Comparison of ENCODE assay signal across 22 cellular contexts in genomic region chr13:105446197-105446596, GRCh38. TPM values are rescaled to one million over a fixed set of nuclear protein-coding genes. Genes with fewer than 3 reads are reported as not detected.
DNase-seq lines count a peak whose midpoint lies in the region; ATAC-seq lines count a peak whose summit lies in the region.
"Had no signal": no experiment of that assay in that cellular context is flagged by ENCODE, and none has a peak within 500 bp of the region (broad histone marks: within the 10 kb centered on the region; RNA-seq: fewer than 3 reads in every experiment).

No MANE protein-coding gene starts in this region.

- H2BK5ac ChIP-seq in neuronal stem cell (ENCODE audit: low read length), result no peak overlapping the region

- no CpG with 5 or more reads among the region's 4 CpGs for WGBS in neuronal stem cell (ENCODE audit: extremely low coverage in 2 of 2, insufficient read length in 2 of 2, insufficient replicate concordance in 1 of 2), 2 donors

- no peak overlapping the region for H2BK15ac ChIP-seq in neuronal stem cell (ENCODE audit: low read length)

- H2AFZ ChIP-seq in neuronal stem cell (ENCODE audit: low read length), result peak overlapping the region; percentile 17
- H2AFZ ChIP-seq: parathyroid adenoma had no signal

- no peak for ATAC-seq in GM21423 (IDR thresholded peaks at IDR 0.05; ENCODE audit: unreplicated experiment)
- ATAC-seq: activated CD4-positive, alpha-beta T cell treated with anti-CD3 and anti-CD28 coated beads for 36 hours; activated T-cell treated with anti-CD3 and anti-CD28 coated beads, Interleukin-2, amount 50 U/mL, for 72 hours; heart left ventricle had no signal

- H3K9me3 ChIP-seq in neuronal stem cell (replicated peaks in 1 of 2; ENCODE audit: control insufficient read depth in 2 of 2, insufficient read depth in 1 of 2, low read depth in 1 of 2, low read length in 2 of 2), result no peaks in the 10 kb centered on the region
- H3K9me3 ChIP-seq: heart left ventricle, sigmoid colon had no signal

- no peaks in the 10 kb centered on the region for H3K36me3 ChIP-seq in neuronal stem cell (replicated peaks in 1 of 2; ENCODE audit: control insufficient read depth in 2 of 2, insufficient read depth in 2 of 2, low read length in 2 of 2)
- H3K36me3 ChIP-seq: heart left ventricle, sigmoid colon had no signal

- DNase-seq in Daoy (ENCODE audit: low read depth) (peak; percentile 5), RPMI7951 (ENCODE audit: low read depth) (peak; percentile 20), fibroblast of peridontal ligament (ENCODE audit: extremely low read depth) (peak; percentile 32), neuronal stem cell (ENCODE audit: low spot score) (no peak), NK-92 (lab: John Stamatoyannopoulos, UW; ENCODE audit: unreplicated experiment) (no peak), hypothalamus (lab: John Stamatoyannopoulos, UW) (no peak)
- no peak for DNase-seq in stimulated activated CD4-positive, alpha-beta T cell treated with anti-CD3 and anti-CD28 coated beads, Interleukin-1b, Interleukin-23, amount 100 ng/mL, for 48 hours
- DNase-seq: activated CD4-positive, alpha-beta T cell treated with anti-CD3 and anti-CD28 coated beads for 36 hours; activated naive CD4-positive, alpha-beta T cell treated with anti-CD3 and anti-CD28 coated beads, Interleukin-2, amount 50 U/mL, for 16 hours; activated T-cell treated with anti-CD3 and anti-CD28 coated beads, Interleukin-2, amount 50 U/mL, for 72 hours; CD4-positive, alpha-beta T cell; endodermal cell; GDM1; heart left ventricle; mammary epithelial cell; NCI-H187 treated with DMSO at 0.1 percent for 48 hours; NCI-H226; sigmoid colon had no signal

- H3K14ac ChIP-seq in neuronal stem cell (ENCODE audit: low read length), result no peak overlapping the region

- no peaks in the 10 kb centered on the region for H3K4me1 ChIP-seq in neuronal stem cell (ENCODE audit: control insufficient read depth in 2 of 2, insufficient read depth in 1 of 2, low read depth in 1 of 2, low read length in 2 of 2)
- H3K4me1 ChIP-seq: parathyroid adenoma had no signal

- no peak overlapping the region for H3K4me3 ChIP-seq in neuronal stem cell (ENCODE audit: low read length in 2 of 2)
- H3K4me3 ChIP-seq: heart left ventricle, sigmoid colon had no signal

- H3K4me2 ChIP-seq in neuronal stem cell (ENCODE audit: insufficient read depth, low read length, poor library complexity, severe bottlenecking), result no peak overlapping the region

- H3K27me3 ChIP-seq in neuronal stem cell (ENCODE audit: control insufficient read depth in 3 of 3, insufficient read depth in 3 of 3, low read depth in 1 of 3, low read length in 3 of 3), result no peaks in the 10 kb centered on the region
- H3K27me3 ChIP-seq: heart left ventricle, sigmoid colon had no signal

- no peak overlapping the region for H4K91ac ChIP-seq in neuronal stem cell (ENCODE audit: low read depth, low read length, poor library complexity)

- H3K27ac ChIP-seq in neuronal stem cell (replicated peaks; ENCODE audit: low read length), result no peak overlapping the region
- H3K27ac ChIP-seq: heart left ventricle, parathyroid adenoma, sigmoid colon had no signal

- H3K4ac ChIP-seq in neuronal stem cell (ENCODE audit: low read length), result no peak overlapping the region

- H3K18ac ChIP-seq in neuronal stem cell (ENCODE audit: low read length), result no peak overlapping the region

- no peak overlapping the region for H2BK12ac ChIP-seq in neuronal stem cell (ENCODE audit: low read length)

- H2AK5ac ChIP-seq in neuronal stem cell (ENCODE audit: low read depth, low read length), result no peak overlapping the region

- H4K8ac ChIP-seq in neuronal stem cell (ENCODE audit: low read depth, low read length), result no peak overlapping the region

- H3K9ac ChIP-seq in neuronal stem cell (ENCODE audit: low read depth, low read length, poor library complexity), result no peak overlapping the region
- H3K9ac ChIP-seq: parathyroid adenoma had no signal

- H3K23ac ChIP-seq in neuronal stem cell (ENCODE audit: low read depth, low read length, poor library complexity), result no peak overlapping the region

- H2BK120ac ChIP-seq in neuronal stem cell (ENCODE audit: low read depth, low read length), result no peak overlapping the region

- no peaks in the 10 kb centered on the region for H3K79me1 ChIP-seq in neuronal stem cell (ENCODE audit: low read depth, low read length)

RNA-seq across cellular contexts. Expression of gene DAOA, which starts 19.6 kb away (rescaled TPM):
- not detected in 2 replicates for total RNA-seq in Daoy (2014; rRNA removed; shearing (Covaris generic))
- not detected in 2 replicates for total RNA-seq in RPMI7951 (2014; rRNA removed; shearing (Covaris generic))
- polyA plus RNA-seq in neuronal stem cell (2013, experiment 1 of 2), result not detected
- polyA plus RNA-seq in neuronal stem cell (2013, experiment 2 of 2), result not detected
- total RNA-seq: activated CD4-positive, alpha-beta T cell treated with anti-CD3 and anti-CD28 coated beads for 36 hours; activated CD8-positive, alpha-beta memory T cell treated with anti-CD3 and anti-CD28 coated beads for 36 hours; activated T-cell treated with anti-CD3 and anti-CD28 coated beads, Interleukin-2, amount 50 U/mL, for 72 hours; CD4-positive, alpha-beta T cell; endodermal cell; heart left ventricle; mammary epithelial cell; sigmoid colon; temporal lobe had no signal
- polyA plus RNA-seq: heart left ventricle, mammary epithelial cell, sigmoid colon had no signal

Comparison
In these comparisons a context has a peak if more than half of its experiments do, and no peak if none do; other contexts are left out.
1. DNase-seq: peak in Daoy (single experiment), RPMI7951 (single experiment) and fibroblast of peridontal ligament (single experiment); none in neuronal stem cell (single experiment), NK-92 (single experiment), hypothalamus (0 of 51) and stimulated activated CD4-positive, alpha-beta T cell treated with anti-CD3 and anti-CD28 coated beads, Interleukin-1b, Interleukin-23, amount 100 ng/mL, for 48 hours (single experiment).